ENCODE assay signal across 14 cellular contexts in the genomic region with DNA sequence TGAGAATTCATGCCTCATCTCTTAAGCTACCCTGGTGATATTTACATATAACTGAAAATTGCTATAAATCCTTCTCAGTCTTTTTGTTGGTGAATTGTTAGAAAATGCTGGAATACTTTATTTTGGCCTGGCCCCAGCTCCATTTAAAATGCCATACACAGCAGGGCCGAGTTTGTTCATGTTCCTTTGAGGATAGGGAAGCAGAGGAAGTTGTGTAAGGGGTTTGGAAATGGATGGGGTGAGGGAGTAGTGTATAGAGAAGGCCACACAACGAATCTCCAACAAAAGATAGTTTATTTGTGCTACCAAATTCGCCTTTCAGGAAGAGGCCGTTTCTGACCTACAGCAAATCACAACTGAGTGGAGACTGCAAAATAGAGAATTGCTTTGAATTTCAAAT.
DNase-seq lines count a peak whose midpoint lies in the region; ATAC-seq and TF ChIP-seq lines count a peak whose summit lies in the region.
"Had no signal": no experiment of that assay in that cellular context is flagged by ENCODE, and none has a peak within 500 bp of the region (broad histone marks: within the 10 kb centered on the region; RNA-seq: fewer than 3 reads in every experiment).

No MANE protein-coding gene starts in this region.

- no peaks in the 10 kb centered on the region for H3K36me3 Mint-ChIP-seq in type B pancreatic cell
- no peaks in the 10 kb centered on the region for H3K36me3 Mint-ChIP-seq in WTC11

- H2AFZ ChIP-seq in neuron (ENCODE audit: low read depth, low read length) = peak overlapping the region; percentile 48

- H3K4me3 Mint-ChIP-seq in type B pancreatic cell (no peak overlapping the region), WTC11 (no peak overlapping the region)
- H3K4me3 Mint-ChIP-seq: HFFc6 had no signal

- H3K4me1 Mint-ChIP-seq in type B pancreatic cell (ENCODE audit: unreplicated experiment) = peaks cover 13% of the 10 kb centered on the region
- peaks cover 15% of the 10 kb centered on the region for H3K4me1 Mint-ChIP-seq in WTC11

- H3K4me3 ChIP-seq in neuron (ENCODE audit: low read length) = no peak overlapping the region

- H3K36me3 ChIP-seq in neuron (ENCODE audit: insufficient read depth, low read length) = no peaks in the 10 kb centered on the region

- TF ChIP-seq CTCF in type B pancreatic cell (conservative IDR thresholded peaks at IDR 0.05) (no peak), WTC11 (IDR thresholded peaks at IDR 0.05) (no peak)

- H3K27ac Mint-ChIP-seq in type B pancreatic cell (peak overlapping the region; percentile 13), WTC11 (no peak overlapping the region)
- H3K27ac Mint-ChIP-seq: HFFc6 had no signal

- CTCF ChIA-PET in WTC11 (lab: Charles Lee) = interaction anchor here (1.1 to 1.3 kb wide), 2 partner anchors 191 to 258 kb away, joined by 3 to 9 read pairs; no protein-coding TSS in a partner anchor

- POLR2A ChIA-PET in WTC11 (lab: Charles Lee) = no interaction called here

- H3K27me3 Mint-ChIP-seq in type B pancreatic cell (no peaks in the 10 kb centered on the region), WTC11 (ENCODE audit: low read depth) (no peaks in the 10 kb centered on the region; the same call in 1 of the 2 replicates)

- no peaks in the 10 kb centered on the region for H3K9me3 ChIP-seq in neuron (ENCODE audit: low read length)

- ATAC-seq in WTC11 = no peak
- ATAC-seq in HG02852 (IDR thresholded peaks at IDR 0.05; ENCODE audit: unreplicated experiment) = no peak
- ATAC-seq: Panc1 had no signal

- DNase-seq in brain pericyte (ENCODE audit: low read depth, low spot score) = peak; percentile 18
- peak; percentile 19 for DNase-seq in fibroblast of peridontal ligament (ENCODE audit: extremely low read depth)
- DNase-seq in type B pancreatic cell (ENCODE audit: extremely low spot score, unreplicated experiment) = no peak
- no peak for DNase-seq in WTC11 (ENCODE audit: low spot score)
- no peak for DNase-seq in NCI-H446 (lab: John Stamatoyannopoulos, UW)
- DNase-seq: EL, HFFc6, KBM-7, NCI-H146, NCI-H510A treated with DMSO at 0.1 percent for 48 hours, NCI-H82 had no signal

- H3K9me3 Mint-ChIP-seq in type B pancreatic cell = no peaks in the 10 kb centered on the region
- no peaks in the 10 kb centered on the region for H3K9me3 Mint-ChIP-seq in WTC11

- H3K4me1 ChIP-seq in neuron (ENCODE audit: insufficient read depth, low read length) = peaks cover 8% of the 10 kb centered on the region

- H3K27me3 ChIP-seq in neuron (ENCODE audit: insufficient read depth, low read length) = no peaks in the 10 kb centered on the region

TF ChIP-seq in WTC11, 78 proteins besides CTCF, POLR2A, EP300 and RAD21:
- TF ChIP-seq, protein P1, sequence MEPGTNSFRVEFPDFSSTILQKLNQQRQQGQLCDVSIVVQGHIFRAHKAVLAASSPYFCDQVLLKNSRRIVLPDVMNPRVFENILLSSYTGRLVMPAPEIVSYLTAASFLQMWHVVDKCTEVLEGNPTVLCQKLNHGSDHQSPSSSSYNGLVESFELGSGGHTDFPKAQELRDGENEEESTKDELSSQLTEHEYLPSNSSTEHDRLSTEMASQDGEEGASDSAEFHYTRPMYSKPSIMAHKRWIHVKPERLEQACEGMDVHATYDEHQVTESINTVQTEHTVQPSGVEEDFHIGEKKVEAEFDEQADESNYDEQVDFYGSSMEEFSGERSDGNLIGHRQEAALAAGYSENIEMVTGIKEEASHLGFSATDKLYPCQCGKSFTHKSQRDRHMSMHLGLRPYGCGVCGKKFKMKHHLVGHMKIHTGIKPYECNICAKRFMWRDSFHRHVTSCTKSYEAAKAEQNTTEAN (CRISPR knock-in tag; IDR thresholded peaks at IDR 0.05) = no peak
- TF ChIP-seq, protein P2, sequence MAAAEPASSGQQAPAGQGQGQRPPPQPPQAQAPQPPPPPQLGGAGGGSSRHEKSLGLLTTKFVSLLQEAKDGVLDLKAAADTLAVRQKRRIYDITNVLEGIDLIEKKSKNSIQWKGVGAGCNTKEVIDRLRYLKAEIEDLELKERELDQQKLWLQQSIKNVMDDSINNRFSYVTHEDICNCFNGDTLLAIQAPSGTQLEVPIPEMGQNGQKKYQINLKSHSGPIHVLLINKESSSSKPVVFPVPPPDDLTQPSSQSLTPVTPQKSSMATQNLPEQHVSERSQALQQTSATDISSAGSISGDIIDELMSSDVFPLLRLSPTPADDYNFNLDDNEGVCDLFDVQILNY (CRISPR knock-in tag; IDR thresholded peaks at IDR 0.05) = no peak
- TF ChIP-seq SOX15 (CRISPR knock-in tag; IDR thresholded peaks at IDR 0.05) = no peak

Comparison
In these comparisons a context has a peak if more than half of its experiments do, and no peak if none do; other contexts are left out.
1. DNase-seq: peak in brain pericyte (single experiment) and fibroblast of peridontal ligament (single experiment); none in type B pancreatic cell (single experiment), WTC11 (single experiment) and NCI-H446 (0 of 2).